In the genomic region with DNA sequence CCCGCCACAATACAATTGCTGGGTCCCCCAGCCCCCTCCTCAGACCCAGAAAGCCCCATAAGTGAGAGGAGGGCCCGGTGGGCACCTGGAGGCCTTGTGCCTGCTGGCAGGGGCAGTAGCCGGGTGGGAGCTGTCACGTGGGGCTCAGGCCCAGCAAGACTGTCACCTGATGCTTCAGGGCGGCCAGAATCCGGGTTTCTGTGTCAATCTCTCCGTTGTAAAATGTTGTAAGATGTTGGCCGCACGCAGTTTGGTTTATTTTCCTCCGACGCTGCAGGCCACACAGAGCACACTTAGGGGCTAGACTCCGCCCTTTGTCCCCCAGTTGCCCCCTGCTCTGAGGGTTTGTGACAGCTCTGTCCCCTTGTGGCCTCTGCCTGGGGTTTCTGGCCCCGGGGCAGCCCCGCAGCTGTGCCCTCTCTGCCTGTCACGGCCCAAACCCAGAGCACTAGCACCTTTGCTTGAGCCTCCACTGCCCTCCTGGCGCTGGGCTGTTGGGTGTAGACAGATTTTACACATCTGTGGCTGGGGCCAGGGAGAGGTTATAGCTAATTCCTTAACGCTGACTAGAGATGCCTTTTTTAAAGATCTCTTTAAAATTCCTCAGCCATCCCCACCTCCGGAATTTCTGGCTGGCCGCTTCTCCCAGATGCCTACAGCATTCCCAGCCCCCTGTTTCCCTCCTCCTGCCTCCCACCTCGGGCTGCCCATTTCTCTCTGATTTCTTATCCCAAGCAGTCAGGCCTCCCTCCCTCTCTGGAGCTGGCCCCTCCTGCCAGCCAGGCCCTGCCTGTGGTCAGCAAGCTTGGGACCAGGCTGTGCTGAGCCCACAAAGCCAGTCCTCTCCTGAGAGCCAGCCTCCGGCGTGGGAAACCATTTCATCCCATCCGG, we compare ENCODE assay signal across 10 cellular contexts. TPM values are rescaled to one million over a fixed set of nuclear protein-coding genes. Genes with fewer than 3 reads are reported as not detected.
DNase-seq lines count a peak whose midpoint lies in the region; ATAC-seq and TF ChIP-seq lines count a peak whose summit lies in the region.
"Had no signal": no experiment of that assay in that cellular context is flagged by ENCODE, and none has a peak within 500 bp of the region (broad histone marks: within the 10 kb centered on the region; RNA-seq: fewer than 3 reads in every experiment).

No MANE protein-coding gene starts in this region.

- no peak for ATAC-seq in activated T-helper 17 cell treated with anti-CD3 and anti-CD28 coated beads, Interleukin-2, amount 50 U/mL, for 72 hours (replicated peaks)
- ATAC-seq in HG02970 (IDR thresholded peaks at IDR 0.05; ENCODE audit: low FRiP score, unreplicated experiment) (no peak), HG03571 (IDR thresholded peaks at IDR 0.05; ENCODE audit: unreplicated experiment) (no peak), HG02973 (IDR thresholded peaks at IDR 0.05; ENCODE audit: unreplicated experiment) (no peak)

- no peak overlapping the region for H3K4me3 ChIP-seq in hepatocyte
- H3K4me3 ChIP-seq in skeletal muscle tissue (ENCODE audit: low read length in 3 of 3) = no peak overlapping the region

- no peak overlapping the region for H3K4me3 Mint-ChIP-seq in activated T-helper 17 cell treated with anti-CD3 and anti-CD28 coated beads, Interleukin-2, amount 50 U/mL, for 72 hours
- H3K4me3 Mint-ChIP-seq: activated CD4-positive, alpha-beta T cell treated with anti-CD3 and anti-CD28 coated beads, Interleukin-2, amount 10 ng/mL, durations not matched to agents 24 days and 14 days had no signal

- H3K9me3 ChIP-seq in hepatocyte (ENCODE audit: low read depth) (no peaks in the 10 kb centered on the region), skeletal muscle tissue (ENCODE audit: control insufficient read depth in 3 of 3, low read length in 3 of 3) (no peaks in the 10 kb centered on the region)

- no peaks in the 10 kb centered on the region for H3K4me1 Mint-ChIP-seq in activated T-helper 17 cell treated with anti-CD3 and anti-CD28 coated beads, Interleukin-2, amount 50 U/mL, for 72 hours

- 41% methylated on average over 23 of the region's 23 CpGs for WGBS in hepatocyte (ENCODE audit: low lambda C conversion rate, missing lambda C conversion rate)

- H3K27ac Mint-ChIP-seq in activated T-helper 17 cell treated with anti-CD3 and anti-CD28 coated beads, Interleukin-2, amount 50 U/mL, for 72 hours = peak overlapping the region; percentile 12
- H3K27ac Mint-ChIP-seq: activated CD4-positive, alpha-beta T cell treated with anti-CD3 and anti-CD28 coated beads, Interleukin-2, amount 10 ng/mL, durations not matched to agents 24 days and 14 days had no signal

- H3K27me3 Mint-ChIP-seq in activated T-helper 17 cell treated with anti-CD3 and anti-CD28 coated beads, Interleukin-2, amount 50 U/mL, for 72 hours = no peaks in the 10 kb centered on the region

- peak; percentile 21 for DNase-seq in GF-D8 (lab: John Stamatoyannopoulos, UW)
- DNase-seq in hepatocyte (ENCODE audit: low spot score) = peak; percentile 81
- no peak for DNase-seq in RPMI8226
- DNase-seq: activated CD4-positive, alpha-beta T cell treated with anti-CD3 and anti-CD28 coated beads, Interleukin-2, amount 10 ng/mL, durations not matched to agents 24 days and 14 days; mammary epithelial cell had no signal

- H3K9ac ChIP-seq in skeletal muscle tissue (ENCODE audit: low read depth in 1 of 3, low read length in 3 of 3) = peak overlapping the region in 1 of 3 donors; percentile 50

- H3K4me1 ChIP-seq in hepatocyte (ENCODE audit: insufficient read depth) (peaks cover 42% of the 10 kb centered on the region), skeletal muscle tissue (ENCODE audit: control insufficient read depth in 3 of 3, insufficient read depth in 3 of 3, low read length in 3 of 3) (peaks cover 4 to 16% (median 9%) of the 10 kb centered on the region in 3 donors)

- H3K27me3 ChIP-seq in hepatocyte = no peaks in the 10 kb centered on the region
- peaks cover 7 to 38% (median 15%) of the 10 kb centered on the region in 3 donors for H3K27me3 ChIP-seq in skeletal muscle tissue (ENCODE audit: control insufficient read depth in 3 of 3, insufficient read depth in 3 of 3, low read length in 3 of 3)

- H3K9me3 Mint-ChIP-seq in activated T-helper 17 cell treated with anti-CD3 and anti-CD28 coated beads, Interleukin-2, amount 50 U/mL, for 72 hours = no peaks in the 10 kb centered on the region
- H3K9me3 Mint-ChIP-seq: activated CD4-positive, alpha-beta T cell treated with anti-CD3 and anti-CD28 coated beads, Interleukin-2, amount 10 ng/mL, durations not matched to agents 24 days and 14 days had no signal

- peaks cover 36% of the 10 kb centered on the region for H3K79me2 ChIP-seq in hepatocyte

- H3K36me3 Mint-ChIP-seq in activated T-helper 17 cell treated with anti-CD3 and anti-CD28 coated beads, Interleukin-2, amount 50 U/mL, for 72 hours (ENCODE audit: low read depth) = no peaks in the 10 kb centered on the region

- no peak for TF ChIP-seq CTCF in hepatocyte (IDR thresholded peaks at IDR 0.05; ENCODE audit: poor library complexity)

- no peak overlapping the region for H2AFZ ChIP-seq in hepatocyte

- H3K27ac ChIP-seq in hepatocyte = peak overlapping the region; percentile 91
- H3K27ac ChIP-seq in skeletal muscle tissue (ENCODE audit: low read depth, low read length) = peak overlapping the region; percentile 19

- peak overlapping the region; percentile 52 for H3K4me2 ChIP-seq in hepatocyte

- H4K20me1 ChIP-seq in hepatocyte (ENCODE audit: insufficient read depth, poor library complexity, severe bottlenecking) = peaks cover 18% of the 10 kb centered on the region

- no peaks in the 10 kb centered on the region for H3K9me2 ChIP-seq in hepatocyte (replicated peaks; ENCODE audit: insufficient read depth)

- H3K36me3 ChIP-seq in hepatocyte (replicated peaks; ENCODE audit: insufficient read depth, low read depth) (no peaks in the 10 kb centered on the region), skeletal muscle tissue (ENCODE audit: control insufficient read depth in 3 of 3, insufficient read depth in 3 of 3, low read length in 3 of 3) (no peaks in the 10 kb centered on the region)

RNA-seq across cellular contexts. Expression of gene PRR5, which starts 3.2 kb away (rescaled TPM):
- total RNA-seq in activated T-helper 17 cell treated with anti-CD3 and anti-CD28 coated beads, Interleukin-2, amount 50 U/mL, for 72 hours = 10 to 100 TPM; 15.1 to 19.9 TPM
- total RNA-seq in hepatocyte = 44.2 and 65.1 TPM in 2 replicates
- 84.9 and 91.2 TPM in 2 replicates for polyA plus RNA-seq in hepatocyte
- 17.2 TPM for total RNA-seq in skeletal muscle tissue

RNA-seq across cellular contexts. Expression of gene ARHGAP8, which starts 53.6 kb away (rescaled TPM):
- 1 to 10 TPM in 1 of 2 donors, not detected in 1; 2.3 TPM for total RNA-seq in activated T-helper 17 cell treated with anti-CD3 and anti-CD28 coated beads, Interleukin-2, amount 50 U/mL, for 72 hours
- 24.0 and 25.2 TPM in 2 replicates for total RNA-seq in hepatocyte
- 50.4 and 62.8 TPM in 2 replicates for polyA plus RNA-seq in hepatocyte
- total RNA-seq in skeletal muscle tissue = 0.52 TPM
